In genomic region chr7:46156835-46157234, GRCh38 we compare ENCODE assay signal across 37 cellular contexts.
"Had no signal": no experiment of that assay in that cellular context is flagged by ENCODE, and none has a peak within 500 bp of the region (broad histone marks: within the 10 kb centered on the region; RNA-seq: fewer than 3 reads in every experiment).

No MANE protein-coding gene starts in this region.

- H3K4me3 ChIP-seq: adrenal gland, cardiac muscle cell had no signal

- H3K4me3 Mint-ChIP-seq: activated B cell treated with CpG ODN at 0.5 μM for 24 hours; activated CD4-positive, alpha-beta memory T cell treated with anti-CD3 and anti-CD28 coated beads for 36 hours; activated CD4-positive, alpha-beta T cell treated with anti-CD3 and anti-CD28 coated beads, Interleukin-2, amount 10 ng/mL, durations not matched to agents 24 days and 14 days; activated CD8-positive, alpha-beta T cell treated with anti-CD3 and anti-CD28 coated beads for 36 hours; activated naive CD4-positive, alpha-beta T cell treated with anti-CD3 and anti-CD28 coated beads for 36 hours; activated naive CD8-positive, alpha-beta T cell treated with anti-CD3 and anti-CD28 coated beads for 36 hours; activated T-cell treated with anti-CD3 and anti-CD28 coated beads, Interleukin-2, amount 50 U/mL, for 4 hours; activated T-cell treated with anti-CD3 and anti-CD28 coated beads, Interleukin-2, amount 50 U/mL, for 72 hours; activated T-helper 1 cell treated with anti-CD3 and anti-CD28 coated beads, Interleukin-12 subunit alpha, Interleukin-12 subunit beta, Interleukin-2, Interleukin-4 antibody, amounts not matched to agents 30 ng/mL and 10 ng/mL and 1 ng/mL, durations not matched to agents 14 hours and 24 hours and 36 hours; activated T-helper 17 cell treated with anti-CD3 and anti-CD28 coated beads, Interleukin-2, amount 50 U/mL, for 72 hours; brain; central memory CD8-positive, alpha-beta T cell; T-helper 1 cell treated with Interleukin-12 subunit alpha and Interleukin-12 subunit beta and Interleukin-4 antibody, amounts not matched to agents 30 μg/mL and 1 μg/mL, for 36 hours; T-helper 2 cell treated with Interferon-gamma antibody and Interleukin-4, amounts not matched to agents 5 μg/mL and 100 μg/mL, for 36 hours had no signal

- DNase-seq: activated B cell treated with CpG ODN at 0.5 μM for 24 hours; activated CD4-positive, alpha-beta memory T cell treated with anti-CD3 and anti-CD28 coated beads for 36 hours; activated CD4-positive, alpha-beta T cell treated with anti-CD3 and anti-CD28 coated beads for 4 hours; activated CD4-positive, alpha-beta T cell treated with anti-CD3 and anti-CD28 coated beads, Interleukin-2, amount 50 U/mL, for 1 hour; activated CD4-positive, alpha-beta T cell treated with anti-CD3 and anti-CD28 coated beads, Interleukin-2, amount 50 U/mL, for 4 hours; activated CD4-positive, CD25-positive, alpha-beta regulatory T cell treated with anti-CD3 and anti-CD28 coated beads, Interleukin-2, amount 50 U/mL, for 72 hours; activated CD8-positive, alpha-beta memory T cell treated with anti-CD3 and anti-CD28 coated beads, Interleukin-2, amount 50 U/mL, for 4 hours; activated CD8-positive, alpha-beta T cell treated with anti-CD3 and anti-CD28 coated beads for 36 hours; activated effector memory CD4-positive, alpha-beta T cell treated with anti-CD3 and anti-CD28 coated beads, Interleukin-2, amount 50 U/mL, for 16 hours; activated gamma-delta T cell treated with Interleukin-2 at 50 U/mL for 16 hours; activated naive CD4-positive, alpha-beta T cell; activated naive CD4-positive, alpha-beta T cell treated with anti-CD3 and anti-CD28 coated beads for 36 hours; activated naive CD4-positive, alpha-beta T cell treated with anti-CD3 and anti-CD28 coated beads, Interleukin-2, amount 50 U/mL, for 16 hours; activated naive CD8-positive, alpha-beta T cell treated with anti-CD3 and anti-CD28 coated beads for 36 hours; activated T-cell treated with anti-CD3 and anti-CD28 coated beads for 4 hours; activated T-cell treated with anti-CD3 and anti-CD28 coated beads, Interleukin-2, amount 50 U/mL, for 1 hour; activated T-cell treated with anti-CD3 and anti-CD28 coated beads, Interleukin-2, amount 50 U/mL, for 4 hours; activated T-cell treated with anti-CD3 and anti-CD28 coated beads, Interleukin-2, amount 50 U/mL, for 72 hours; adrenal gland; amniotic stem cell; aorta; caudate nucleus; T-helper 1 cell; T-helper 2 cell; T-helper 9 cell had no signal

- H3K4me1 Mint-ChIP-seq: activated B cell treated with CpG ODN at 0.5 μM for 24 hours; activated CD4-positive, alpha-beta T cell treated with anti-CD3 and anti-CD28 coated beads, Interleukin-2, amount 10 ng/mL, durations not matched to agents 24 days and 14 days; activated T-helper 17 cell treated with anti-CD3 and anti-CD28 coated beads, Interleukin-2, amount 50 U/mL, for 72 hours; central memory CD8-positive, alpha-beta T cell had no signal

- ATAC-seq: activated CD8-positive, alpha-beta T cell treated with anti-CD3 and anti-CD28 coated beads for 36 hours; activated naive CD4-positive, alpha-beta T cell treated with anti-CD3 and anti-CD28 coated beads, Interleukin-2, amount 50 U/mL, for 72 hours; activated T-cell treated with anti-CD3 and anti-CD28 coated beads, Interleukin-2, amount 50 U/mL, for 4 hours; activated T-cell treated with anti-CD3 and anti-CD28 coated beads, Interleukin-2, amount 50 U/mL, for 72 hours; activated T-helper 17 cell treated with anti-CD3 and anti-CD28 coated beads, Interleukin-2, amount 50 U/mL, for 72 hours had no signal

- H3K4me1 ChIP-seq: adrenal gland had no signal

- H3K36me3 ChIP-seq: adrenal gland, cardiac muscle cell had no signal

- H3K27ac Mint-ChIP-seq: activated B cell treated with CpG ODN at 0.5 μM for 24 hours; activated CD4-positive, alpha-beta memory T cell treated with anti-CD3 and anti-CD28 coated beads for 36 hours; activated CD4-positive, alpha-beta T cell treated with anti-CD3 and anti-CD28 coated beads, Interleukin-2, amount 10 ng/mL, durations not matched to agents 24 days and 14 days; activated CD8-positive, alpha-beta T cell treated with anti-CD3 and anti-CD28 coated beads for 36 hours; activated naive CD4-positive, alpha-beta T cell treated with anti-CD3 and anti-CD28 coated beads for 36 hours; activated naive CD4-positive, alpha-beta T cell treated with anti-CD3 and anti-CD28 coated beads, Interleukin-2, amount 50 U/mL, for 72 hours; activated naive CD8-positive, alpha-beta T cell treated with anti-CD3 and anti-CD28 coated beads for 36 hours; activated T-cell treated with anti-CD3 and anti-CD28 coated beads, Interleukin-2, amount 50 U/mL, for 72 hours; activated T-helper 1 cell treated with anti-CD3 and anti-CD28 coated beads, Interleukin-12 subunit alpha, Interleukin-12 subunit beta, Interleukin-2, Interleukin-4 antibody, amounts not matched to agents 30 ng/mL and 10 ng/mL and 1 ng/mL, durations not matched to agents 14 hours and 24 hours and 36 hours; activated T-helper 17 cell treated with anti-CD3 and anti-CD28 coated beads, Interleukin-2, amount 50 U/mL, for 72 hours; brain; T-helper 1 cell treated with Interleukin-12 subunit alpha and Interleukin-12 subunit beta and Interleukin-4 antibody, amounts not matched to agents 30 μg/mL and 1 μg/mL, for 36 hours; T-helper 2 cell treated with Interferon-gamma antibody and Interleukin-4, amounts not matched to agents 5 μg/mL and 100 μg/mL, for 36 hours had no signal

- H3K27me3 ChIP-seq: adrenal gland, cardiac muscle cell had no signal

- H3K9me3 Mint-ChIP-seq: activated B cell treated with CpG ODN at 0.5 μM for 24 hours; activated CD4-positive, alpha-beta memory T cell treated with anti-CD3 and anti-CD28 coated beads for 36 hours; activated CD4-positive, alpha-beta T cell treated with anti-CD3 and anti-CD28 coated beads, Interleukin-2, amount 10 ng/mL, durations not matched to agents 24 days and 14 days; activated CD8-positive, alpha-beta T cell treated with anti-CD3 and anti-CD28 coated beads for 36 hours; activated naive CD4-positive, alpha-beta T cell treated with anti-CD3 and anti-CD28 coated beads for 36 hours; activated naive CD8-positive, alpha-beta T cell treated with anti-CD3 and anti-CD28 coated beads for 36 hours; activated T-cell treated with anti-CD3 and anti-CD28 coated beads, Interleukin-2, amount 50 U/mL, for 4 hours; activated T-cell treated with anti-CD3 and anti-CD28 coated beads, Interleukin-2, amount 50 U/mL, for 72 hours; activated T-helper 1 cell treated with anti-CD3 and anti-CD28 coated beads, Interleukin-12 subunit alpha, Interleukin-12 subunit beta, Interleukin-2, Interleukin-4 antibody, amounts not matched to agents 30 ng/mL and 10 ng/mL and 1 ng/mL, durations not matched to agents 14 hours and 24 hours and 36 hours; activated T-helper 17 cell treated with anti-CD3 and anti-CD28 coated beads, Interleukin-2, amount 50 U/mL, for 72 hours; brain; T-helper 1 cell treated with Interleukin-12 subunit alpha and Interleukin-12 subunit beta and Interleukin-4 antibody, amounts not matched to agents 30 μg/mL and 1 μg/mL, for 36 hours; T-helper 2 cell treated with Interferon-gamma antibody and Interleukin-4, amounts not matched to agents 5 μg/mL and 100 μg/mL, for 36 hours had no signal

- FAIRE-seq: bronchial epithelial cell, TTC549 had no signal

- H3K36me3 Mint-ChIP-seq: activated CD4-positive, alpha-beta memory T cell treated with anti-CD3 and anti-CD28 coated beads for 36 hours; activated naive CD4-positive, alpha-beta T cell treated with anti-CD3 and anti-CD28 coated beads, Interleukin-2, amount 50 U/mL, for 72 hours; activated naive CD8-positive, alpha-beta T cell treated with anti-CD3 and anti-CD28 coated beads for 36 hours; brain had no signal

- H3K27ac ChIP-seq: adrenal gland, cardiac muscle cell, VCaP had no signal

- H3K27me3 Mint-ChIP-seq: activated CD4-positive, alpha-beta memory T cell treated with anti-CD3 and anti-CD28 coated beads for 36 hours; activated CD4-positive, alpha-beta T cell treated with anti-CD3 and anti-CD28 coated beads, Interleukin-2, amount 10 ng/mL, durations not matched to agents 24 days and 14 days; activated CD8-positive, alpha-beta T cell treated with anti-CD3 and anti-CD28 coated beads for 36 hours; activated naive CD8-positive, alpha-beta T cell treated with anti-CD3 and anti-CD28 coated beads for 36 hours; activated T-helper 17 cell treated with anti-CD3 and anti-CD28 coated beads, Interleukin-2, amount 50 U/mL, for 72 hours; central memory CD8-positive, alpha-beta T cell had no signal
